In the genomic region with DNA sequence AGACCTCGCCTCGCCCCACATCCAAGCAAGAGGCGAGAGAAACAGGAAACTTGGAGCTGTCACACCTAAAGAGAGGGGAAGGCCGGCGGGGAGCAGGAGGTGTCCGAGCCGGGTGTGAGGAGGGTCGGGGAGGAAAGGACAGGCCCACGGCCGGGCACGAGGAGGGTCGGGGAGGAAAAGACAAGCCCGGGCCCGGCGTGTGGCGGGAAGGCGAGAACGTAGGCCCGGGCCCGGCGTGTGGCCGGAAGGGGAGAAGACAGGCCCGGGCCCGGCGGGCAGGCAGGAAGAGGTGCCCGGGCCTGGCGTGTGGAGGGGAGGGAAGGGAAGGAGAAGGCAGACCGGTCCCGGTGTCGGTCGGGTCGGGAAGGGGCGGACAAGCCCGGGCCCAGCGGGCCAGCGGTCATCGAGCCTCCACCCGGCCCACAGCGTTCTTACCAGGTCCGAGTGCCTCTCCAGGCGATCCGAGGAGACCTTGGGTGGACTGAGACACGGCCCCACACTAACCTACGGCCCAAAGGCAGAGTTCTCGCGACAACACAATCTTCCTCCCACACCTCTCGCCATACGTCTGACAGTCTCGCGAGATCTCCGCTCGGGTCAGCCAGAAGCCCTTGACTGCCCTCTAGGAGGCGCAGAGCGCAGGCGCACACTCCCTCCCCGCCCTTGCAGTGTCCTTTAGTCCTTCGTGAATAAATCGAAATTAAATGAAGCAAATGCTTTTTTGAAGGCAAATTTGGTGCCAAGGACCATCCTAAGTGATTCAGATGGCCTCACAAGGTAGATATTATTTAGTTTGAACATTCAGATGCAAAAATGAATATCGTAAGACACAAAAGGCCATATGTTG, we compare ENCODE assay signal across 8 cellular contexts. TPM values are rescaled to one million over a fixed set of nuclear protein-coding genes. Genes with fewer than 3 reads are reported as not detected.
A peak's percentile ranks its signal among the peaks of the same experiment; 100 is the strongest.
DNase-seq lines count a peak whose midpoint lies in the region; ATAC-seq and TF ChIP-seq lines count a peak whose summit lies in the region.

NCOA4 (minus strand) TSS at position 533 of the 847 bp plus-strand sequence. CDS start 13,943 bp downstream, outside the sequence.

- no peaks in the 10 kb centered on the region for H3K27me3 ChIP-seq in BE2C

- peak within 1 kb of the TSS; percentile 88 for H3K4me3 ChIP-seq in BE2C (ENCODE audit: low read depth, low read length)

- peak; percentile 94 for ATAC-seq in HG03442 (IDR thresholded peaks at IDR 0.05; ENCODE audit: unreplicated experiment)
- ATAC-seq in left colon, result peak; percentile 89

- TF ChIP-seq CTCF in BE2C (IDR thresholded peaks at IDR 0.05; ENCODE audit: low read depth, low read length), result peak; percentile 71

- peak within 1 kb of the TSS; percentile 94 for H3K27ac ChIP-seq in cingulate gyrus (ENCODE audit: low read depth, low read length)

- DNase-seq in BE2C (peak; percentile 96), GM19238 (ENCODE audit: insufficient read length, low spot score) (peak; percentile 94), NCI-H510A treated with DMSO at 0.1 percent for 48 hours (lab: John Stamatoyannopoulos, UW) (peak; percentile 83), left colon (peak; percentile 98)
- peak; percentile 97 for DNase-seq in activated CD4-positive, alpha-beta T cell treated with anti-CD3 and anti-CD28 coated beads for 4 hours
- peak; percentile 97 for DNase-seq in stimulated activated CD4-positive, alpha-beta T cell treated with anti-CD3 and anti-CD28 coated beads, Interleukin-1b, Interleukin-23, amount 100 ng/mL, for 48 hours

- no peaks in the 10 kb centered on the region for H3K4me1 ChIP-seq in BE2C

- intact Hi-C loops in left colon (cut with DNase I, micrococcal nuclease), result no loop called here

- H3K9me3 ChIP-seq in BE2C, result no peaks in the 10 kb centered on the region

- H3K36me3 ChIP-seq in BE2C, result no peaks in the 10 kb centered on the region

RNA-seq across cellular contexts. Expression of gene NCOA4, which starts in this region (rescaled TPM):
- 67.3 TPM for polyA plus RNA-seq in BE2C (2012; ENCODE audit: insufficient read depth, insufficient read length, low read depth)
- 100 to 1,000 TPM; 172 to 204 TPM for total RNA-seq in left colon

Comparison
In these comparisons a context has a peak if more than half of its experiments do, and no peak if none do; other contexts are left out.
1. Peak in every context shown above with its lines: DNase-seq, ATAC-seq, H3K4me3 ChIP-seq and H3K27ac ChIP-seq.